In the genomic region with DNA sequence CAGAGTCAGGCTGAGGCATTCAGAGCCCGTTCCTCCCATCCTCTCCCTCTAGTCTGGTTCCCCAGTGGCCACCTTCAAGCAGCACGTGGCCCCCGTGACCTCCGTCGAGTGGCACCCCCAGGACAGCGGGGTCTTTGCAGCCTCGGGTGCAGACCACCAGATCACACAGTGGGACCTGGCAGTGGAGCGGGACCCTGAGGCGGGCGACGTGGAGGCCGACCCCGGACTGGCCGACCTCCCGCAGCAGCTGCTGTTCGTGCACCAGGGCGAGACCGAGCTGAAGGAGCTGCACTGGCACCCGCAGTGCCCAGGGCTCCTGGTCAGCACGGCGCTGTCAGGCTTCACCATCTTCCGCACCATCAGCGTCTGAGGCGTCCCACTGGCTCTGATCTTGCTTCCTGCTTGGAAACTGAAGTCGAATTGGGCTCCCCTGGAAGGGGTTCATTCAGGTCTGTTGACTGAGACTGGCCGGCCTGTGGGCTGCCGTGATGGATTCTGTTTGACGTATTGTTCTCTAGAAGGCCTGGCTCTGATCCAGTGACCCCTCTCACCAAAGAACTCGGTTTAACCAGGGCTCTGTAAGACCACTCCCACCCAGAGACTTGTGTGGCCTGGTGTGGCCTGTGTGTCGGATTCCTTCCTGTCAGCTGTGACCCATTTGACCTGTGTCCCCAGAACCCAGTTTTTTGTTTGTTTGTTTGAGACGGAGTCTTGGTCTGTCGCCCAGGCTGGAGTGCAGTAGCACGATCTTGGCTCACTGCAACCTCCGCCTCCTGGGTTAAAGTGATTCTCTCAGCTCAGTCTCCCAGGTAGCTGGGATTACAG, we compare ENCODE assay signal across 1 cellular context.
TF ChIP-seq lines count a peak whose summit lies in the region.

No MANE protein-coding gene starts in this region.

TF ChIP-seq in HepG2, 621 proteins besides CTCF, POLR2A, EP300 and RAD21:
- TF ChIP-seq MAFG (CRISPR knock-in tag; IDR thresholded peaks at IDR 0.05) (no peak), DR1 (CRISPR knock-in tag; IDR thresholded peaks at IDR 0.05) (no peak), SAFB2 (CRISPR knock-in tag; IDR thresholded peaks at IDR 0.05; ENCODE audit: borderline replicate concordance, low read depth) (no peak), ZNF225 (CRISPR knock-in tag; IDR thresholded peaks at IDR 0.05) (no peak), ZNF781 (CRISPR knock-in tag; IDR thresholded peaks at IDR 0.05; ENCODE audit: borderline replicate concordance, not compliant biosample characterization) (no peak), NFIC (IDR thresholded peaks at IDR 0.05; ENCODE audit: low read length) (no peak), ARHGAP35 (CRISPR knock-in tag; IDR thresholded peaks at IDR 0.05; ENCODE audit: borderline replicate concordance) (no peak), RBFOX2 (IDR thresholded peaks at IDR 0.05; ENCODE audit: low read depth, low read length) (peak; percentile 72)
- TF ChIP-seq, protein P1, sequence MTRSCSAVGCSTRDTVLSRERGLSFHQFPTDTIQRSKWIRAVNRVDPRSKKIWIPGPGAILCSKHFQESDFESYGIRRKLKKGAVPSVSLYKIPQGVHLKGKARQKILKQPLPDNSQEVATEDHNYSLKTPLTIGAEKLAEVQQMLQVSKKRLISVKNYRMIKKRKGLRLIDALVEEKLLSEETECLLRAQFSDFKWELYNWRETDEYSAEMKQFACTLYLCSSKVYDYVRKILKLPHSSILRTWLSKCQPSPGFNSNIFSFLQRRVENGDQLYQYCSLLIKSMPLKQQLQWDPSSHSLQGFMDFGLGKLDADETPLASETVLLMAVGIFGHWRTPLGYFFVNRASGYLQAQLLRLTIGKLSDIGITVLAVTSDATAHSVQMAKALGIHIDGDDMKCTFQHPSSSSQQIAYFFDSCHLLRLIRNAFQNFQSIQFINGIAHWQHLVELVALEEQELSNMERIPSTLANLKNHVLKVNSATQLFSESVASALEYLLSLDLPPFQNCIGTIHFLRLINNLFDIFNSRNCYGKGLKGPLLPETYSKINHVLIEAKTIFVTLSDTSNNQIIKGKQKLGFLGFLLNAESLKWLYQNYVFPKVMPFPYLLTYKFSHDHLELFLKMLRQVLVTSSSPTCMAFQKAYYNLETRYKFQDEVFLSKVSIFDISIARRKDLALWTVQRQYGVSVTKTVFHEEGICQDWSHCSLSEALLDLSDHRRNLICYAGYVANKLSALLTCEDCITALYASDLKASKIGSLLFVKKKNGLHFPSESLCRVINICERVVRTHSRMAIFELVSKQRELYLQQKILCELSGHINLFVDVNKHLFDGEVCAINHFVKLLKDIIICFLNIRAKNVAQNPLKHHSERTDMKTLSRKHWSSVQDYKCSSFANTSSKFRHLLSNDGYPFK (CRISPR knock-in tag; IDR thresholded peaks at IDR 0.05; ENCODE audit: borderline replicate concordance), result no peak
